In the genomic region with DNA sequence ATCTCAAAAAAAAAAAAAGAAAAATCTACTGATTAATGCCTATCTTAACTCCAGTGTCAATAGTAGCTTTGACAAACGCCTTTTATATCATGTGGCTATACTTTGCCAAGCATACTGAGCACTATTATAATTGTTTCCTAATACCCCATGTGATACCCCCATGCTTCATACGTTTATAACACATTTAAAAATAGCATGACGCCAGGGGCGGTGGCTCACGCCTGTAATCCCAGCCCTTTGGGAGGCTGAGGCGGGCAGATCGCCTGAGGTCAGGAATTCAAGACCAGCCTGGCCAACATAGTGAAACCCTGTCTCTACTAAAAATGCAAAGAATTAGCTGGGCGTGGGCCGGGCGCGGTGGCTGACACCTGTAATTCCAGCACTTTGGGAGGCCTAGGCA, we compare ENCODE assay signal across 7 cellular contexts. TPM values are rescaled to one million over a fixed set of nuclear protein-coding genes. Genes with fewer than 3 reads are reported as not detected.
DNase-seq lines count a peak whose midpoint lies in the region; ATAC-seq, FAIRE-seq and TF ChIP-seq lines count a peak whose summit lies in the region.
"Not testable (repeated sequence)": the region's sequence is repeated elsewhere in the genome, so short reads cannot be mapped to it uniquely, and the experiment has no call there.
"Had no signal": no experiment of that assay in that cellular context is flagged by ENCODE, and none has a peak within 500 bp of the region (broad histone marks: within the 10 kb centered on the region; RNA-seq: fewer than 3 reads in every experiment).

No MANE protein-coding gene starts in this region.

- H3K4me1 ChIP-seq in astrocyte (ENCODE audit: insufficient read depth, low read length); kidney (ENCODE audit: control insufficient read depth in 1 of 2, insufficient read depth in 1 of 2, low read depth in 1 of 2, low read length in 2 of 2); trophoblast cell (ENCODE audit: control insufficient read depth in 1 of 2, insufficient read depth in 2 of 2, low read length in 2 of 2); stomach: not testable (repeated sequence)
- H3K4me1 ChIP-seq in gastrocnemius medialis, result peaks cover 9 to 15% of the 10 kb centered on the region in 2 donors

- H3K4me3 Mint-ChIP-seq in astrocyte (ENCODE audit: unreplicated experiment), result not testable (repeated sequence)

- H3K18ac ChIP-seq in trophoblast cell (ENCODE audit: low read length), result not testable (repeated sequence)

- not testable (repeated sequence) for H3K79me2 ChIP-seq in astrocyte (ENCODE audit: insufficient read depth, low read length); trophoblast cell (ENCODE audit: control insufficient read depth, insufficient read depth, low read length, poor library complexity)

- H3K36me3 Mint-ChIP-seq in astrocyte (ENCODE audit: low read depth, unreplicated experiment), result not testable (repeated sequence)

- not testable (repeated sequence) for TF ChIP-seq POLR2A in gastrocnemius medialis (IDR thresholded peaks at IDR 0.05); stomach (IDR thresholded peaks at IDR 0.05)

- H3K9me3 Mint-ChIP-seq in astrocyte (ENCODE audit: unreplicated experiment), result not testable (repeated sequence)

- not testable (repeated sequence) for H4K91ac ChIP-seq in trophoblast cell (ENCODE audit: low read depth, low read length)

- not testable (repeated sequence) for H3K4ac ChIP-seq in trophoblast cell (ENCODE audit: low read depth, low read length)

- not testable (repeated sequence) for H3K4me2 ChIP-seq in astrocyte (ENCODE audit: low read length); trophoblast cell (ENCODE audit: low read length)

- not testable (repeated sequence) for FAIRE-seq in astrocyte (lab: Jason Lieb, UNC); kidney (lab: Jason Lieb, UNC)

- not testable (repeated sequence) for H3K36me3 ChIP-seq in astrocyte (ENCODE audit: insufficient read depth, low read length); kidney (ENCODE audit: control insufficient read depth in 1 of 2, insufficient read depth in 2 of 2, low read length in 2 of 2); trophoblast cell (ENCODE audit: control insufficient read depth in 1 of 2, insufficient read depth in 2 of 2, low read length in 2 of 2); gastrocnemius medialis; stomach

- not testable (repeated sequence) for H3K27ac ChIP-seq in astrocyte (ENCODE audit: low read depth, low read length); kidney (ENCODE audit: low read depth in 2 of 2, low read length in 2 of 2); trophoblast cell (ENCODE audit: low read depth, low read length)
- H3K27ac ChIP-seq in gastrocnemius medialis (peak overlapping the region in 3 of 4 donors; percentile 37 to 45 (median 43)), stomach (peak overlapping the region in 3 of 5 donors; percentile 37 to 66 (median 49))

- not testable (repeated sequence) for H2AK5ac ChIP-seq in trophoblast cell (ENCODE audit: low read length)

- peak; percentile 70 to 73 for ATAC-seq in gastrocnemius medialis

- not testable (repeated sequence) for H3K27me3 Mint-ChIP-seq in astrocyte (ENCODE audit: low read depth, unreplicated experiment)

- not testable (repeated sequence) for H3K14ac ChIP-seq in trophoblast cell (ENCODE audit: low read length)

- not testable (repeated sequence) for H2BK120ac ChIP-seq in trophoblast cell (ENCODE audit: insufficient read depth, low read length, poor library complexity)

- H3K4me1 Mint-ChIP-seq in astrocyte (ENCODE audit: low read depth, unreplicated experiment), result not testable (repeated sequence)

- not testable (repeated sequence) for H4K20me1 ChIP-seq in astrocyte (ENCODE audit: insufficient read depth, low read length)

- not testable (repeated sequence) for H2AFZ ChIP-seq in astrocyte (ENCODE audit: low read depth, low read length); trophoblast cell (ENCODE audit: insufficient read depth, low read length, poor library complexity)

- not testable (repeated sequence) for H4K8ac ChIP-seq in trophoblast cell (ENCODE audit: low read depth, low read length)

- intact Hi-C loops in kidney (cut with DNase I); gastrocnemius medialis (cut with DNase I; ENCODE audit: low total_unique reads); stomach (cut with DNase I; ENCODE audit: low total_unique reads): not testable (repeated sequence)

- H3K27me3 ChIP-seq in astrocyte (ENCODE audit: insufficient read depth, low read length); trophoblast cell (ENCODE audit: insufficient read depth, low read length); gastrocnemius medialis; stomach: not testable (repeated sequence)

- in situ Hi-C loops in gastrocnemius medialis (cut with MboI; ENCODE audit: low sequenced_read_pairs in 4 of 4), result not testable (repeated sequence)

- not testable (repeated sequence) for H2BK12ac ChIP-seq in trophoblast cell (ENCODE audit: low read length)

- H2BK5ac ChIP-seq in trophoblast cell (ENCODE audit: low read depth, low read length, poor library complexity), result not testable (repeated sequence)

- not testable (repeated sequence) for H3K9me3 ChIP-seq in astrocyte (ENCODE audit: insufficient read depth, low read depth, low read length); kidney (ENCODE audit: control insufficient read depth in 1 of 2, low read length in 2 of 2); trophoblast cell (ENCODE audit: insufficient read depth, low read depth, low read length); gastrocnemius medialis; stomach

- peak overlapping the region; percentile 12 for H3K27ac Mint-ChIP-seq in astrocyte (ENCODE audit: unreplicated experiment)

- H3K9ac ChIP-seq in astrocyte (ENCODE audit: low read length); kidney (ENCODE audit: low read length in 2 of 2); trophoblast cell (ENCODE audit: low read length): not testable (repeated sequence)

- not testable (repeated sequence) for TF ChIP-seq CTCF in astrocyte (IDR thresholded peaks at IDR 0.05; ENCODE audit: insufficient read depth, low read depth, low read length); kidney (IDR thresholded peaks at IDR 0.05; ENCODE audit: borderline replicate concordance, extremely low read depth, insufficient read depth); gastrocnemius medialis (IDR thresholded peaks at IDR 0.05 in 4 of 5, conservative IDR thresholded peaks at IDR 0.05 in 1 of 5); stomach (IDR thresholded peaks at IDR 0.05)

- not testable (repeated sequence) for TF ChIP-seq EP300 in stomach (IDR thresholded peaks at IDR 0.05)

- WGBS in trophoblast cell (ENCODE audit: extremely low coverage, insufficient coverage, insufficient read length), result no CpG with 5 or more reads among the region's 11 CpGs
- WGBS in stomach, 5 donors, result 46 to 79% (median 53%) methylated on average over 11 of the region's 11 CpGs

- H3K23ac ChIP-seq in trophoblast cell (ENCODE audit: low read length), result not testable (repeated sequence)

- H4K12ac ChIP-seq in trophoblast cell (ENCODE audit: low read depth, low read length), result not testable (repeated sequence)

- not testable (repeated sequence) for H3K4me3 ChIP-seq in astrocyte (ENCODE audit: insufficient read depth, low read depth, low read length); kidney (ENCODE audit: low read length in 2 of 2); trophoblast cell (ENCODE audit: low read depth, low read length); gastrocnemius medialis; stomach

- not testable (repeated sequence) for DNase-seq in astrocyte (ENCODE audit: low read depth)
- DNase-seq in foreskin melanocyte (peak; percentile 88), kidney (peak; percentile 26), trophoblast cell (peak; percentile 81 to 89), gastrocnemius medialis (peak in 1 of 2 donors; percentile 63), stomach (peak; percentile 62)

- not testable (repeated sequence) for H3K79me1 ChIP-seq in trophoblast cell (ENCODE audit: low read length)

RNA-seq across cellular contexts. Expression of a gene that starts 11.6 kb away (rescaled TPM):
- 1,755 and 1,783 TPM in 2 replicates for total RNA-seq in astrocyte
- total RNA-seq in kidney, result 1,214 TPM
- 2,605 TPM for polyA plus RNA-seq in kidney (ENCODE audit: insufficient read depth, low read depth, low replicate concordance)
- 2,269 and 2,298 TPM in 2 replicates for polyA plus RNA-seq in trophoblast cell (2013)
- 1,000 to 10,000 TPM; 1,099 to 1,543 (median 1,420) TPM for total RNA-seq in gastrocnemius medialis
- 100 to 1,000 TPM; 621 to 929 (median 784) TPM for total RNA-seq in stomach
- polyA plus RNA-seq in stomach, result 1,000 to 10,000 TPM in 2 of 3 donors, 100 to 1,000 TPM in 1; 969 to 2,679 (median 1,248) TPM

RNA-seq across cellular contexts. Expression of a gene that starts 22.9 kb away (rescaled TPM):
- 0.50 and 0.86 TPM in 2 replicates for total RNA-seq in astrocyte
- total RNA-seq in kidney, result 18.2 TPM
- polyA plus RNA-seq in kidney (ENCODE audit: insufficient read depth, low read depth, low replicate concordance), result 8.6 TPM
- 202 and 233 TPM in 2 replicates for polyA plus RNA-seq in trophoblast cell (2013)
- total RNA-seq in gastrocnemius medialis, result 1 to 10 TPM; 2.9 to 4.4 (median 3.4) TPM
- 10 to 100 TPM in 1 of 5 donors, 1 to 10 TPM in 3, under 1 TPM in 1; 0.58 to 24.8 (median 4.5) TPM for total RNA-seq in stomach
- 1 to 10 TPM; 5.3 to 8.8 (median 6.4) TPM for polyA plus RNA-seq in stomach
- total RNA-seq: A673 had no signal

RNA-seq across cellular contexts. Expression of a gene that starts 39.2 kb away (rescaled TPM):
- total RNA-seq in astrocyte (25.1 and 38.8 TPM in 2 replicates), kidney (9.0 TPM), gastrocnemius medialis (10 to 100 TPM; 18.3 to 39.4 (median 28.5) TPM), stomach (100 to 1,000 TPM in 1 of 5 donors, 10 to 100 TPM in 4; 24.5 to 324 (median 34.9) TPM)
- polyA plus RNA-seq in kidney (ENCODE audit: insufficient read depth, low read depth, low replicate concordance) (42.3 TPM), stomach (10 to 100 TPM; 32.1 to 41.5 (median 41.4) TPM)
- 14.4 and 14.8 TPM in 2 replicates for polyA plus RNA-seq in trophoblast cell (2013)
